Comparison of ENCODE assay signal across 16 cellular contexts in the genomic region with DNA sequence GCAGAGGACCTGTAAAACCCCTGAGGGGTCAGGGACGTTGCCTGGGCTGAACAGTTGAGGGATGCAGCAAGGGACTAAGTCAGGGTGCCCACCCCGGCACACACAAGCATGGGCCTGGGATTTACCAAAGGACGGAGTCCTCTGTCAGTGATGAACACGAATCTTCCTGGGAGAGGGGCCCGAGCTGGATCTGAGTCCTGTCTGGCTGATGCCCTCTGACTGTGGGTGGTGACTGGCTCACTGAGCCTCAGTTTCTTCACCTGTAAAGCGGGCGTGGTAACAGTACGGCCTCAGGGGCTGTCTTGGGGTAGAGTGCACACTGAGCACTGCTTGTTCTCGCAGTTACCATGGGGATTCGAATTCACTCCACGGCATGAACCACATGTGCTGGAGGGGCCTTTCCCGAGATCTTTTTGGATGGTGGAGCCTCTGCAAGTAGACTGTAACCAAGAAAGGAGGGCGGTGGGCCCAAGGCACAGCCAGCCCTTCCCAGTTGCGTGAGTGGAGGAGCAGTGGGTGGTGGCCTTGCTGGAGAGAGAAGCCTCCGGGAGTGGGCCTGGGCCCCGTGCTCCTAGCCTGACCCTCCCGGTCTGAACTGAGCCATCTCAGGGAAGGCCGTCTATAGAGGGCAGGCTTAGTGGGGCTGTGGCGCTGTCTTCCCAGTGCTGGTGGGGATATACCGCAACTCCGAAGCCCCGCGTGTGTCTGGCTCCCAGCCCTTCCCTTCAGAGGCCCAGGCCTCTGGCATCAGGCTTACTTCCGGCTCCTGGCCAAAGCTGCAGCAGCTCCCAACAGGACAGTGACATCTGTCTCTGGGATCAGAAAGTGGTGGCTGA.
A peak's percentile ranks its signal among the peaks of the same experiment; 100 is the strongest.
DNase-seq lines count a peak whose midpoint lies in the region; ATAC-seq, FAIRE-seq and TF ChIP-seq lines count a peak whose summit lies in the region.
"Had no signal": no experiment of that assay in that cellular context is flagged by ENCODE, and none has a peak within 500 bp of the region (broad histone marks: within the 10 kb centered on the region; RNA-seq: fewer than 3 reads in every experiment).

No MANE protein-coding gene starts in this region.

- H3K9me3 ChIP-seq in kidney (ENCODE audit: control insufficient read depth in 1 of 2, low read length in 2 of 2): peaks cover 0 to under 1% of the 10 kb centered on the region in 2 donors
- H3K9me3 ChIP-seq: MG63, psoas muscle had no signal

- H3K36me3 ChIP-seq in kidney (ENCODE audit: control insufficient read depth in 1 of 2, insufficient read depth in 2 of 2, low read length in 2 of 2): no peaks in the 10 kb centered on the region
- H3K36me3 ChIP-seq: MG63 had no signal

- DNase-seq in ELF-1 (ENCODE audit: low read depth, low spot score) (peak; percentile 54), kidney (peak; percentile 52), GM12891 (ENCODE audit: insufficient read length, low spot score) (no peak), GM13976 (ENCODE audit: low spot score) (no peak)
- DNase-seq in activated CD8-positive, alpha-beta memory T cell treated with anti-CD3 and anti-CD28 coated beads for 24 hours: peak; percentile 24
- DNase-seq in stimulated activated CD8-positive, alpha-beta memory T cell treated with anti-CD3 and anti-CD28 coated beads, Interleukin-4, amount 100 ng/mL, for 48 hours: peak; percentile 11
- DNase-seq: activated naive CD4-positive, alpha-beta T cell treated with anti-CD3 and anti-CD28 coated beads, Interleukin-2, amount 10 ng/mL, durations not matched to agents 7 days and 5 days; MG63; NCI-H2029 treated with DMSO at 0.1 percent for 48 hours; NCI-H526; PC-9; psoas muscle; stimulated activated CD4-positive, alpha-beta T cell treated with anti-CD3 and anti-CD28 coated beads, Interleukin-15, amount 100 ng/mL, for 24 hours had no signal

- H3K4me1 ChIP-seq in kidney (ENCODE audit: control insufficient read depth in 1 of 2, insufficient read depth in 1 of 2, low read depth in 1 of 2, low read length in 2 of 2): peaks cover 5% of the 10 kb centered on the region in 2 donors
- H3K4me1 ChIP-seq: psoas muscle had no signal

- in situ Hi-C loops in GM13976 (cut with MboI; ENCODE audit: low sequenced_read_pairs, unreplicated experiment): no loop called here

- no peak for FAIRE-seq in kidney (lab: Jason Lieb, UNC)
- FAIRE-seq in GM12891 (lab: Jason Lieb, UNC): no peak

- no peak overlapping the region for H3K4me3 ChIP-seq in kidney (ENCODE audit: low read length in 2 of 2)
- H3K4me3 ChIP-seq: hepatocyte, MG63, PC-9, psoas muscle had no signal

- no peak overlapping the region for H3K9ac ChIP-seq in kidney (ENCODE audit: low read length in 2 of 2)

- TF ChIP-seq POLR2A in GM12891 (IDR thresholded peaks at IDR 0.05; ENCODE audit: low read depth, low read length): no peak

- TF ChIP-seq CTCF in kidney (IDR thresholded peaks at IDR 0.05; ENCODE audit: borderline replicate concordance, extremely low read depth, insufficient read depth): no peak
- TF ChIP-seq CTCF in GM13976 (IDR thresholded peaks at IDR 0.05; ENCODE audit: borderline replicate concordance, control extremely low read depth, extremely low read depth, insufficient read depth, missing control alignments): no peak

- no peak overlapping the region for H3K27ac ChIP-seq in kidney (ENCODE audit: low read depth in 2 of 2, low read length in 2 of 2)
- H3K27ac ChIP-seq: hepatocyte, PC-9, psoas muscle had no signal

- intact Hi-C loops in kidney (cut with DNase I): no loop called here

- ATAC-seq in GM21526 (IDR thresholded peaks at IDR 0.05; ENCODE audit: low FRiP score, unreplicated experiment) (no peak), GM18868 (IDR thresholded peaks at IDR 0.05; ENCODE audit: unreplicated experiment) (no peak)
- ATAC-seq: psoas muscle had no signal

TF ChIP-seq in GM12891, 5 proteins besides CTCF, POLR2A, EP300 and RAD21:
- TF ChIP-seq TAF1 (IDR thresholded peaks at IDR 0.05; ENCODE audit: low read depth, low read length) (no peak), POU2F2 (IDR thresholded peaks at IDR 0.05; ENCODE audit: low read depth, low read length) (no peak), PAX5 (IDR thresholded peaks at IDR 0.05; ENCODE audit: insufficient read depth, low read length, severe bottlenecking) (no peak), POLR2AphosphoS5 (IDR thresholded peaks at IDR 0.05; ENCODE audit: low read depth, low read length) (no peak), SPI1 (IDR thresholded peaks at IDR 0.05; ENCODE audit: low read depth, low read length) (no peak)

Comparison
In these comparisons a context has a peak if more than half of its experiments do, and no peak if none do; other contexts are left out.
1. DNase-seq: peak in ELF-1 (single experiment), activated CD8-positive, alpha-beta memory T cell treated with anti-CD3 and anti-CD28 coated beads for 24 hours (single experiment), kidney (single experiment) and stimulated activated CD8-positive, alpha-beta memory T cell treated with anti-CD3 and anti-CD28 coated beads, Interleukin-4, amount 100 ng/mL, for 48 hours (single experiment); none in GM12891 (single experiment) and GM13976 (single experiment).